25 cellular contexts compared by ENCODE assay signal in genomic region chr5:141360685-141361084, GRCh38. TPM values are rescaled to one million over a fixed set of nuclear protein-coding genes. Genes with fewer than 3 reads are reported as not detected.
DNase-seq lines count a peak whose midpoint lies in the region; ATAC-seq and TF ChIP-seq lines count a peak whose summit lies in the region.
"Had no signal": no experiment of that assay in that cellular context is flagged by ENCODE, and none has a peak within 500 bp of the region (broad histone marks: within the 10 kb centered on the region; RNA-seq: fewer than 3 reads in every experiment).

No MANE protein-coding gene starts in this region.

- no peaks in the 10 kb centered on the region for H3K79me2 ChIP-seq in Loucy (ENCODE audit: insufficient read depth, low read length)

- H3K27ac Mint-ChIP-seq in endothelial cell (ENCODE audit: unreplicated experiment), result peak overlapping the region; percentile 67
- H3K27ac Mint-ChIP-seq in stimulated activated naive B cell treated with anti-CD40 and anti-IgM and Interleukin-4, amounts not matched to agents 10 μg/mL and 1 μg/mL and 100 μg/mL, for 72 hours, result peak overlapping the region; percentile 67
- H3K27ac Mint-ChIP-seq: CD8-positive, alpha-beta T cell had no signal

- H3K4me1 ChIP-seq in heart right ventricle (peaks cover 0 to 30% (median 3%) of the 10 kb centered on the region in 9 donors), Loucy (ENCODE audit: insufficient read depth, low read length, poor library complexity, severe bottlenecking) (no peaks in the 10 kb centered on the region), A673 (ENCODE audit: insufficient read depth, low read length, poor library complexity, severe bottlenecking) (no peaks in the 10 kb centered on the region)
- H3K4me1 ChIP-seq: HAP-1, pancreas, tibial nerve had no signal

- POLR2A ChIA-PET in A673 (lab: Charles Lee; ENCODE audit: low non-redundant PET), result no interaction called here

- no TSS peak for BruUV-seq in A673 (replicated peaks; lab: Mats Ljungman, UMichigan)

- H3K27ac ChIP-seq in heart right ventricle (peak overlapping the region in 1 of 10 donors; percentile 48), A673 (ENCODE audit: low read depth, low read length, poor library complexity, severe bottlenecking) (no peak overlapping the region)
- H3K27ac ChIP-seq: pancreas had no signal

- no peak for DNase-seq in heart right ventricle
- DNase-seq in cardiac septum (ENCODE audit: low spot score), result no peak
- DNase-seq in endothelial cell (ENCODE audit: low spot score), result no peak
- DNase-seq in stimulated activated naive B cell treated with anti-CD40 and anti-IgM and Interleukin-4, amounts not matched to agents 10 μg/mL and 1 μg/mL and 100 μg/mL, for 72 hours, result no peak
- no peak for DNase-seq in A673 (ENCODE audit: low spot score)
- DNase-seq in NCI-H1417 (lab: John Stamatoyannopoulos, UW), result no peak
- no peak for DNase-seq in NCI-H2081 (lab: John Stamatoyannopoulos, UW)
- DNase-seq: activated CD4-positive, alpha-beta T cell treated with anti-CD3 and anti-CD28 coated beads for 1 hour; amniotic stem cell; caudate nucleus; CD8-positive, alpha-beta T cell; DMS53; erythroblast; foreskin melanocyte; Kasumi-1; kidney glomerular epithelial cell; natural killer cell; NCI-H2107; NCI-H510A treated with DMSO at 0.1 percent for 48 hours; pancreas had no signal

- H3K4me2 ChIP-seq in Loucy (ENCODE audit: low read depth, low read length, poor library complexity, severe bottlenecking), result no peak overlapping the region

- WGBS in heart right ventricle, 2 donors, result 31 to 48% methylated on average over 15 of the region's 15 CpGs

- no peaks in the 10 kb centered on the region for H4K20me1 ChIP-seq in Loucy (ENCODE audit: insufficient read depth, low read length, poor library complexity, severe bottlenecking)

- peaks cover 0 to 100% (median 46%) of the 10 kb centered on the region in 11 donors for H3K9me3 ChIP-seq in heart right ventricle
- H3K9me3 ChIP-seq in Loucy (ENCODE audit: insufficient read depth, low read depth, low read length), result no peaks in the 10 kb centered on the region; the same call in 1 of the 2 replicates
- H3K9me3 ChIP-seq in A673 (ENCODE audit: low read depth, low read length, poor library complexity, severe bottlenecking), result peaks cover 47% of the 10 kb centered on the region

- TF ChIP-seq CTCF in heart right ventricle (IDR thresholded peaks at IDR 0.05), result no peak
- TF ChIP-seq CTCF in Loucy (conservative IDR thresholded peaks at IDR 0.05; ENCODE audit: low read length), result no peak
- no peak for TF ChIP-seq CTCF in endothelial cell (IDR thresholded peaks at IDR 0.05; ENCODE audit: unreplicated experiment)
- TF ChIP-seq CTCF in A673 (conservative IDR thresholded peaks at IDR 0.05; ENCODE audit: low read depth, low read length), result no peak

- peaks cover 0 to 43% (median 0%) of the 10 kb centered on the region in 9 donors for H3K36me3 ChIP-seq in heart right ventricle
- no peaks in the 10 kb centered on the region for H3K36me3 ChIP-seq in Loucy (ENCODE audit: insufficient read depth, low read length)
- no peaks in the 10 kb centered on the region for H3K36me3 ChIP-seq in A673 (ENCODE audit: insufficient read depth, low read length, poor library complexity, severe bottlenecking)
- H3K36me3 ChIP-seq: HAP-1, pancreas had no signal

- peaks cover 23% of the 10 kb centered on the region for H3K4me1 Mint-ChIP-seq in endothelial cell (ENCODE audit: unreplicated experiment)
- no peaks in the 10 kb centered on the region for H3K4me1 Mint-ChIP-seq in stimulated activated naive B cell treated with anti-CD40 and anti-IgM and Interleukin-4, amounts not matched to agents 10 μg/mL and 1 μg/mL and 100 μg/mL, for 72 hours

- H3K4me3 Mint-ChIP-seq in endothelial cell (ENCODE audit: unreplicated experiment), result peak overlapping the region; percentile 70
- H3K4me3 Mint-ChIP-seq in stimulated activated naive B cell treated with anti-CD40 and anti-IgM and Interleukin-4, amounts not matched to agents 10 μg/mL and 1 μg/mL and 100 μg/mL, for 72 hours, result no peak overlapping the region

- no peak overlapping the region for H2AFZ ChIP-seq in Loucy (ENCODE audit: low read length)

- peaks cover 51% of the 10 kb centered on the region for H3K9me3 Mint-ChIP-seq in endothelial cell (ENCODE audit: unreplicated experiment)
- H3K9me3 Mint-ChIP-seq in stimulated activated naive B cell treated with anti-CD40 and anti-IgM and Interleukin-4, amounts not matched to agents 10 μg/mL and 1 μg/mL and 100 μg/mL, for 72 hours, result peaks cover 17 to 29% of the 10 kb centered on the region in 2 donors

- intact Hi-C loops in heart right ventricle (cut with DNase I), result no loop called here
- intact Hi-C loops in cardiac septum (cut with DNase I), result no loop called here
- intact Hi-C loops in A673 (cut with micrococcal nuclease; ENCODE audit: unreplicated experiment), result no loop called here

- peaks cover 0 to 69% (median 0%) of the 10 kb centered on the region in 7 donors for H3K27me3 ChIP-seq in heart right ventricle
- H3K27me3 ChIP-seq in Loucy (ENCODE audit: insufficient read depth, low read length, poor library complexity, severe bottlenecking), result no peaks in the 10 kb centered on the region
- H3K27me3 ChIP-seq in A673 (replicated peaks; ENCODE audit: insufficient read depth, low read depth, low read length, poor library complexity), result no peaks in the 10 kb centered on the region
- H3K27me3 ChIP-seq: tibial nerve had no signal

- ATAC-seq in heart right ventricle, result no peak
- no peak for ATAC-seq in stimulated activated naive B cell treated with anti-CD40 and anti-IgM and Interleukin-4, amounts not matched to agents 10 μg/mL and 1 μg/mL and 100 μg/mL, for 72 hours (replicated peaks)
- ATAC-seq: pancreas; sciatic nerve; stimulated activated memory B cell treated with anti-CD40 and anti-IgM and Interleukin-4, amounts not matched to agents 10 μg/mL and 1 μg/mL and 100 μg/mL, for 72 hours had no signal

- no peaks in the 10 kb centered on the region for H3F3A ChIP-seq in Loucy (ENCODE audit: low read depth)

- H3K36me3 Mint-ChIP-seq in endothelial cell (ENCODE audit: low read depth, unreplicated experiment), result peaks cover 68% of the 10 kb centered on the region
- H3K36me3 Mint-ChIP-seq in stimulated activated naive B cell treated with anti-CD40 and anti-IgM and Interleukin-4, amounts not matched to agents 10 μg/mL and 1 μg/mL and 100 μg/mL, for 72 hours, result peaks cover 21 to 39% of the 10 kb centered on the region in 2 donors

- H3K4me3 ChIP-seq in heart right ventricle (peak overlapping the region in 6 of 10 donors; percentile 24 to 46 (median 42)), Loucy (ENCODE audit: low read length, poor library complexity, severe bottlenecking) (peak overlapping the region; percentile 67), A673 (ENCODE audit: low read depth, low read length, poor library complexity, severe bottlenecking) (no peak overlapping the region)
- H3K4me3 ChIP-seq: HAP-1 had no signal

- peaks cover 18% of the 10 kb centered on the region for H3K27me3 Mint-ChIP-seq in endothelial cell (ENCODE audit: unreplicated experiment)
- peaks cover 73 to 87% of the 10 kb centered on the region in 2 donors for H3K27me3 Mint-ChIP-seq in stimulated activated naive B cell treated with anti-CD40 and anti-IgM and Interleukin-4, amounts not matched to agents 10 μg/mL and 1 μg/mL and 100 μg/mL, for 72 hours

- H3K9me2 ChIP-seq in Loucy (replicated peaks; ENCODE audit: low read depth, low read length), result no peaks in the 10 kb centered on the region

- CTCF ChIA-PET in A673 (lab: Charles Lee), result no interaction called here

- no peak overlapping the region for H3K9ac ChIP-seq in Loucy (ENCODE audit: low read depth, low read length, poor library complexity, severe bottlenecking)

RNA-seq across cellular contexts. Expression of gene PCDHGB2, which starts 0.9 kb away (rescaled TPM):
- total RNA-seq in heart right ventricle, result 10 to 100 TPM in 7 of 10 donors, 1 to 10 TPM in 3; 8.2 to 17.0 (median 11.5) TPM
- 1 to 10 TPM in 1 of 2 donors, under 1 TPM in 1; 0.64 to 5.2 TPM for polyA plus RNA-seq in heart right ventricle
- total RNA-seq in cardiac septum, result 16.2 TPM
- 11.1 TPM for total RNA-seq in endothelial cell (ENCODE audit: unreplicated experiment)
- total RNA-seq in A673 (2021), result 6.2 and 6.5 TPM in 2 replicates

RNA-seq across cellular contexts. Expression of gene PCDHGA5, which starts 3.3 kb away (rescaled TPM):
- total RNA-seq in heart right ventricle (1 to 10 TPM; 5.5 to 9.7 (median 7.1) TPM), cardiac septum (9.7 TPM), endothelial cell (ENCODE audit: unreplicated experiment) (2.4 TPM), A673 (2021) (2.4 and 2.6 TPM in 2 replicates)
- 1 to 10 TPM in 1 of 2 donors, under 1 TPM in 1; 0.59 to 5.3 TPM for polyA plus RNA-seq in heart right ventricle
- total RNA-seq: CD8-positive, alpha-beta T cell had no signal

RNA-seq across cellular contexts. Expression of gene PCDHGA4, which starts 5.9 kb away (rescaled TPM):
- total RNA-seq in heart right ventricle (10 to 100 TPM in 8 of 10 donors, 1 to 10 TPM in 2; 7.4 to 16.0 (median 10.5) TPM), cardiac septum (15.6 TPM), endothelial cell (ENCODE audit: unreplicated experiment) (2.0 TPM), A673 (2021) (2.9 and 3.5 TPM in 2 replicates)
- 1 to 10 TPM in 1 of 2 donors, under 1 TPM in 1; 0.70 to 4.8 TPM for polyA plus RNA-seq in heart right ventricle
- total RNA-seq: CD8-positive, alpha-beta T cell had no signal

RNA-seq across cellular contexts. Expression of gene PCDHGB3, which starts 9.4 kb away (rescaled TPM):
- 10 to 100 TPM in 3 of 10 donors, 1 to 10 TPM in 7; 7.0 to 14.0 (median 9.3) TPM for total RNA-seq in heart right ventricle
- polyA plus RNA-seq in heart right ventricle, result 1 to 10 TPM in 1 of 2 donors, under 1 TPM in 1; 0.39 to 5.1 TPM
- 14.2 TPM for total RNA-seq in cardiac septum
- 4.1 TPM for total RNA-seq in endothelial cell (ENCODE audit: unreplicated experiment)
- total RNA-seq in A673 (2021), result 3.3 and 3.4 TPM in 2 replicates

RNA-seq across cellular contexts. Expression of gene PCDHGB1, which starts 10.8 kb away (rescaled TPM):
- 10 to 100 TPM in 3 of 10 donors, 1 to 10 TPM in 7; 5.2 to 13.2 (median 9.0) TPM for total RNA-seq in heart right ventricle
- polyA plus RNA-seq in heart right ventricle, result 1 to 10 TPM in 1 of 2 donors, under 1 TPM in 1; 0.19 to 7.2 TPM
- total RNA-seq in cardiac septum, result 12.6 TPM
- total RNA-seq in endothelial cell (ENCODE audit: unreplicated experiment), result 3.1 TPM
- 7.6 TPM in 2 replicates for total RNA-seq in A673 (2021)
- total RNA-seq: CD8-positive, alpha-beta T cell had no signal
